ENCODE assay signal across 1 cellular context in genomic region chr12:57236224-57236924, GRCh38.
TF ChIP-seq lines count a peak whose summit lies in the region.

No MANE protein-coding gene starts in this region.

TF ChIP-seq in WTC11, 78 proteins besides CTCF, POLR2A, EP300 and RAD21 (continued from another document):
- TF ChIP-seq NR2C2 (CRISPR knock-in tag; IDR thresholded peaks at IDR 0.05) (no peak), ELF4 (CRISPR knock-in tag; IDR thresholded peaks at IDR 0.05; ENCODE audit: low read depth) (no peak), ZMAT4 (CRISPR knock-in tag; IDR thresholded peaks at IDR 0.05) (no peak), JUN (CRISPR knock-in tag; IDR thresholded peaks at IDR 0.05) (0 out of 2 replicates have a peak, but pooled peaks have one; percentile 15), ATF3 (CRISPR knock-in tag; conservative IDR thresholded peaks at IDR 0.05) (no peak), GABPB1 (CRISPR knock-in tag; IDR thresholded peaks at IDR 0.05) (no peak), ZNF396 (CRISPR knock-in tag; IDR thresholded peaks at IDR 0.05; ENCODE audit: borderline replicate concordance) (no peak), PRRX2 (CRISPR knock-in tag; IDR thresholded peaks at IDR 0.05) (peak; percentile 81; the same call in 1 of the 2 replicates), GRHL2 (CRISPR knock-in tag; IDR thresholded peaks at IDR 0.05; ENCODE audit: insufficient replicate concordance, severe bottlenecking) (no peak), ZNF671 (CRISPR knock-in tag; IDR thresholded peaks at IDR 0.05) (peak; percentile 66; the same call in 1 of the 2 replicates), ZNF263 (CRISPR knock-in tag; IDR thresholded peaks at IDR 0.05; ENCODE audit: low read depth) (peak; percentile 73; the same call in 1 of the 2 replicates), GTF2I (CRISPR knock-in tag; conservative IDR thresholded peaks at IDR 0.05) (no peak), FOXJ3 (CRISPR knock-in tag; IDR thresholded peaks at IDR 0.05; ENCODE audit: borderline replicate concordance) (no peak), CBFB (CRISPR knock-in tag; IDR thresholded peaks at IDR 0.05; ENCODE audit: low read depth) (no peak), SMAD4 (CRISPR knock-in tag; IDR thresholded peaks at IDR 0.05) (no peak)
- TF ChIP-seq, protein P1, sequence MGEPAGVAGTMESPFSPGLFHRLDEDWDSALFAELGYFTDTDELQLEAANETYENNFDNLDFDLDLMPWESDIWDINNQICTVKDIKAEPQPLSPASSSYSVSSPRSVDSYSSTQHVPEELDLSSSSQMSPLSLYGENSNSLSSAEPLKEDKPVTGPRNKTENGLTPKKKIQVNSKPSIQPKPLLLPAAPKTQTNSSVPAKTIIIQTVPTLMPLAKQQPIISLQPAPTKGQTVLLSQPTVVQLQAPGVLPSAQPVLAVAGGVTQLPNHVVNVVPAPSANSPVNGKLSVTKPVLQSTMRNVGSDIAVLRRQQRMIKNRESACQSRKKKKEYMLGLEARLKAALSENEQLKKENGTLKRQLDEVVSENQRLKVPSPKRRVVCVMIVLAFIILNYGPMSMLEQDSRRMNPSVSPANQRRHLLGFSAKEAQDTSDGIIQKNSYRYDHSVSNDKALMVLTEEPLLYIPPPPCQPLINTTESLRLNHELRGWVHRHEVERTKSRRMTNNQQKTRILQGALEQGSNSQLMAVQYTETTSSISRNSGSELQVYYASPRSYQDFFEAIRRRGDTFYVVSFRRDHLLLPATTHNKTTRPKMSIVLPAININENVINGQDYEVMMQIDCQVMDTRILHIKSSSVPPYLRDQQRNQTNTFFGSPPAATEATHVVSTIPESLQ (CRISPR knock-in tag; IDR thresholded peaks at IDR 0.05): no peak
- TF ChIP-seq, protein P2, sequence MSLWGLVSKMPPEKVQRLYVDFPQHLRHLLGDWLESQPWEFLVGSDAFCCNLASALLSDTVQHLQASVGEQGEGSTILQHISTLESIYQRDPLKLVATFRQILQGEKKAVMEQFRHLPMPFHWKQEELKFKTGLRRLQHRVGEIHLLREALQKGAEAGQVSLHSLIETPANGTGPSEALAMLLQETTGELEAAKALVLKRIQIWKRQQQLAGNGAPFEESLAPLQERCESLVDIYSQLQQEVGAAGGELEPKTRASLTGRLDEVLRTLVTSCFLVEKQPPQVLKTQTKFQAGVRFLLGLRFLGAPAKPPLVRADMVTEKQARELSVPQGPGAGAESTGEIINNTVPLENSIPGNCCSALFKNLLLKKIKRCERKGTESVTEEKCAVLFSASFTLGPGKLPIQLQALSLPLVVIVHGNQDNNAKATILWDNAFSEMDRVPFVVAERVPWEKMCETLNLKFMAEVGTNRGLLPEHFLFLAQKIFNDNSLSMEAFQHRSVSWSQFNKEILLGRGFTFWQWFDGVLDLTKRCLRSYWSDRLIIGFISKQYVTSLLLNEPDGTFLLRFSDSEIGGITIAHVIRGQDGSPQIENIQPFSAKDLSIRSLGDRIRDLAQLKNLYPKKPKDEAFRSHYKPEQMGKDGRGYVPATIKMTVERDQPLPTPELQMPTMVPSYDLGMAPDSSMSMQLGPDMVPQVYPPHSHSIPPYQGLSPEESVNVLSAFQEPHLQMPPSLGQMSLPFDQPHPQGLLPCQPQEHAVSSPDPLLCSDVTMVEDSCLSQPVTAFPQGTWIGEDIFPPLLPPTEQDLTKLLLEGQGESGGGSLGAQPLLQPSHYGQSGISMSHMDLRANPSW (CRISPR knock-in tag; conservative IDR thresholded peaks at IDR 0.05; ENCODE audit: low read depth): no peak
